Comparison of ENCODE assay signal across 12 cellular contexts in genomic region chr20:35342154-35342769, GRCh38. TPM values are rescaled to one million over a fixed set of nuclear protein-coding genes. Genes with fewer than 3 reads are reported as not detected.
DNase-seq lines count a peak whose midpoint lies in the region; ATAC-seq and TF ChIP-seq lines count a peak whose summit lies in the region.
"Had no signal": no experiment of that assay in that cellular context is flagged by ENCODE, and none has a peak within 500 bp of the region (broad histone marks: within the 10 kb centered on the region; RNA-seq: fewer than 3 reads in every experiment).

No MANE protein-coding gene starts in this region.

- no peak overlapping the region for H3K4me2 ChIP-seq in osteoblast (ENCODE audit: insufficient read depth, low read length)

- H3K36me3 Mint-ChIP-seq in endodermal cell (ENCODE audit: low read depth): peaks cover 20% of the 10 kb centered on the region
- H3K36me3 Mint-ChIP-seq in CD14-positive monocyte: peaks cover 58 to 59% of the 10 kb centered on the region in 2 donors

- H3K36me3 ChIP-seq in endodermal cell (ENCODE audit: control insufficient read depth, insufficient read depth, low read length): peaks cover 34% of the 10 kb centered on the region
- peaks cover 22% of the 10 kb centered on the region for H3K36me3 ChIP-seq in osteoblast (ENCODE audit: insufficient read depth, low read length)
- H3K36me3 ChIP-seq in body of pancreas (replicated peaks in 1 of 2; ENCODE audit: insufficient read depth in 1 of 2, low read depth in 2 of 2): peaks cover 0 to 7% of the 10 kb centered on the region in 2 donors

- H2AFZ ChIP-seq in osteoblast (ENCODE audit: low read length): no peak overlapping the region

- H3K27me3 Mint-ChIP-seq in endodermal cell (ENCODE audit: insufficient read depth) (no peaks in the 10 kb centered on the region), CD14-positive monocyte (ENCODE audit: low read depth in 3 of 3) (peaks cover 0 to 1% (median 0%) of the 10 kb centered on the region in 3 donors)

- 54 to 78% methylated on average over 2 to 6 of the region's 6 CpGs for WGBS in endodermal cell (ENCODE audit: insufficient coverage in 1 of 2, insufficient read length in 1 of 2), 2 experiments
- 78 to 81% methylated on average over 6 of the region's 6 CpGs for WGBS in body of pancreas, 2 donors

- ATAC-seq in body of pancreas: no peak

- no peak overlapping the region for H3K9ac ChIP-seq in endodermal cell (ENCODE audit: extremely low read depth, low read length, poor library complexity, severe bottlenecking)

- H3K27ac Mint-ChIP-seq in endodermal cell (no peak overlapping the region), CD14-positive monocyte (no peak overlapping the region)

- H3K27ac ChIP-seq in endodermal cell (ENCODE audit: low read depth, low read length) (no peak overlapping the region), osteoblast (ENCODE audit: low read depth, low read length) (no peak overlapping the region), body of pancreas (no peak overlapping the region)
- H3K27ac ChIP-seq: 22Rv1 had no signal

- no peak for TF ChIP-seq POLR2A in body of pancreas (IDR thresholded peaks at IDR 0.05)

- H3K27me3 ChIP-seq in endodermal cell (ENCODE audit: control insufficient read depth, insufficient read depth, low read length, poor library complexity, severe bottlenecking) (no peaks in the 10 kb centered on the region), osteoblast (ENCODE audit: insufficient read depth, low read length) (no peaks in the 10 kb centered on the region), body of pancreas (no peaks in the 10 kb centered on the region)

- H3K79me2 ChIP-seq in osteoblast (ENCODE audit: insufficient read depth, low read length): no peaks in the 10 kb centered on the region

- peaks cover 13% of the 10 kb centered on the region for H3K4me1 Mint-ChIP-seq in endodermal cell
- peaks cover 11% of the 10 kb centered on the region for H3K4me1 Mint-ChIP-seq in CD14-positive monocyte

- no peaks in the 10 kb centered on the region for H4K20me1 ChIP-seq in osteoblast (ENCODE audit: insufficient read depth, low read length)

- peaks cover 13% of the 10 kb centered on the region for H3K9me3 ChIP-seq in endodermal cell (ENCODE audit: control insufficient read depth, low read length)
- H3K9me3 ChIP-seq in osteoblast (ENCODE audit: low read depth, low read length): no peaks in the 10 kb centered on the region
- H3K9me3 ChIP-seq in body of pancreas: no peaks in the 10 kb centered on the region

- H3K4me3 ChIP-seq in endodermal cell (ENCODE audit: low read length): no peak overlapping the region
- no peak overlapping the region for H3K4me3 ChIP-seq in osteoblast (ENCODE audit: insufficient read depth, low read length)
- H3K4me3 ChIP-seq in body of pancreas: no peak overlapping the region

- H3K4me1 ChIP-seq in endodermal cell (ENCODE audit: control insufficient read depth, insufficient read depth, low read length) (peaks cover 2% of the 10 kb centered on the region), osteoblast (ENCODE audit: insufficient read depth, low read length) (peaks cover 52% of the 10 kb centered on the region), body of pancreas (peaks cover 5% of the 10 kb centered on the region)

- intact Hi-C loops in body of pancreas (cut with DNase I): no loop called here
- intact Hi-C loops in CD14-positive monocyte (cut with micrococcal nuclease): no loop called here

- H3K4me3 Mint-ChIP-seq in endodermal cell (no peak overlapping the region), CD14-positive monocyte (no peak overlapping the region)

- H3K9me3 Mint-ChIP-seq in endodermal cell: peaks cover 6% of the 10 kb centered on the region
- H3K9me3 Mint-ChIP-seq in CD14-positive monocyte: peaks cover 4 to 7% (median 5%) of the 10 kb centered on the region in 7 donors

- DNase-seq in DMS 273 (lab: John Stamatoyannopoulos, UW; ENCODE audit: unreplicated experiment): peak; percentile 15
- no peak for DNase-seq in DMS 273 treated with DMSO at 0.1 percent for 48 hours (lab: John Stamatoyannopoulos, UW)
- peak; percentile 11 for DNase-seq in NAMALWA (ENCODE audit: low spot score)
- DNase-seq in endodermal cell: peak; percentile 74
- DNase-seq in osteoblast (ENCODE audit: insufficient read length, low spot score, missing footprints): no peak
- DNase-seq in SW 1271 (lab: John Stamatoyannopoulos, UW): no peak
- DNase-seq in body of pancreas: no peak
- DNase-seq in CD14-positive monocyte (ENCODE audit: low spot score): no peak
- DNase-seq: central memory CD4-positive, alpha-beta T cell; hippocampal formation; NCI-H1694 treated with DMSO at 0.1 percent for 48 hours had no signal

- peak; percentile 76 for TF ChIP-seq CTCF in endodermal cell (conservative IDR thresholded peaks at IDR 0.05)
- peak; percentile 52 for TF ChIP-seq CTCF in osteoblast (IDR thresholded peaks at IDR 0.05; ENCODE audit: extremely low read depth, low read depth, low read length)
- TF ChIP-seq CTCF in body of pancreas (IDR thresholded peaks at IDR 0.05): no peak
- no peak for TF ChIP-seq CTCF in CD14-positive monocyte (IDR thresholded peaks at IDR 0.05)

RNA-seq across cellular contexts. Expression of gene FAM83C, which starts 50.0 kb away (rescaled TPM):
- total RNA-seq in endodermal cell (not detected), osteoblast (not detected in 2 replicates), body of pancreas (not detected)
- not detected for polyA plus RNA-seq in endodermal cell (2013, experiment 1 of 2)
- polyA plus RNA-seq in endodermal cell (2013, experiment 2 of 2): not detected
- not detected for polyA plus RNA-seq in CD14-positive monocyte

RNA-seq across cellular contexts. Expression of gene EIF6, which starts 57.7 kb away (rescaled TPM):
- total RNA-seq in endodermal cell (100 to 1,000 TPM; 127 to 132 TPM), osteoblast (109 and 121 TPM in 2 replicates), body of pancreas (10 to 100 TPM; 23.3 to 35.6 TPM)
- 91.6 TPM for polyA plus RNA-seq in endodermal cell (2013, experiment 1 of 2)
- polyA plus RNA-seq in endodermal cell (2013, experiment 2 of 2): 82.7 TPM
- 100 to 1,000 TPM; 190 to 222 TPM for polyA plus RNA-seq in CD14-positive monocyte

Comparison
In these comparisons a context has a peak if more than half of its experiments do, and no peak if none do; other contexts are left out.
1. DNase-seq: peak in DMS 273 (single experiment), NAMALWA (single experiment) and endodermal cell (single experiment); none in DMS 273 treated with DMSO at 0.1 percent for 48 hours (single experiment), osteoblast (single experiment), SW 1271 (0 of 2), body of pancreas (0 of 4) and CD14-positive monocyte (single experiment).
2. CTCF ChIP-seq: peak in endodermal cell (single experiment) and osteoblast (single experiment); none in body of pancreas (0 of 7) and CD14-positive monocyte (single experiment).